Comparison of ENCODE assay signal across 13 cellular contexts in the genomic region with DNA sequence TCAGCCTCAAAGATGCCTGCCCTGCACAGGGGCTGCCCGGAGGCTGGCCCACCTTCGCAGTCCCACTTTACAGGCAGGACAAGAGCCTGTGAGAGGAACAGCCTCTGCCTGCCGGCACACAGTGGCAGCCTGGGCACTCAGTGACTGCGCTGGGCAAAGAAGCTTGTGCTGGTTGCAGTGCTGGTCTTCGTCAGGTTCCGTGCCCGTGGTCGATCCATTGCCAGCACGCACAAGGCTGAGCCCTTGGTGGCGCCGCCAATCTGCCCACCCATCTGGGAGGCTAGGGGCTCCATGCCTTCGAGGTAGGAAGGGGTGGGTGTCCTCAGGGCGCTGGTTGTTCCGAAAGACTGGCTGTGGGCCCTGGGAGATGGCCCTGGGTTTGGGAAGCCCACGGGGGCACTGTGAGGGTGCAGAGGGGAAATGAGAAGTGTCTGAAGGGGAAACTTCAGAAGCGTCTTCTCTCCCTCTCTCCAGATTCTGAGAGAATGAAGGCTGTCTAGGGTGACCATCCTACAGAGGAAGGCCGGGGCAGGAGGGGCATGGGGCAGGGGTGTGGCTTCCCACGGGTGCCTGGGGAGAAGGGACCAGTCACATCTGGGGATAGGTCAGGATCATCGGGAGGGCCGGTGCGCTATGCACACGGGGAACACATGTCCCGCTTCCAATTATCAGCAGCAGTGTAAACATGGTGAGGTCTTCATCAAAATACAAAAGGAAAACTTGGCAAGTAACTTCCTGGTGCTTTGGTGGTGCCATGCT. TPM values are rescaled to one million over a fixed set of nuclear protein-coding genes. Genes with fewer than 3 reads are reported as not detected.
DNase-seq lines count a peak whose midpoint lies in the region; ATAC-seq and TF ChIP-seq lines count a peak whose summit lies in the region.
"Had no signal": no experiment of that assay in that cellular context is flagged by ENCODE, and none has a peak within 500 bp of the region (broad histone marks: within the 10 kb centered on the region; RNA-seq: fewer than 3 reads in every experiment).

No MANE protein-coding gene starts in this region.

- H3K9me3 Mint-ChIP-seq in activated naive CD4-positive, alpha-beta T cell treated with anti-CD3 and anti-CD28 coated beads, Interleukin-2, amount 10 ng/mL, durations not matched to agents 7 days and 5 days: no peaks in the 10 kb centered on the region

- TF ChIP-seq CTCF in coronary artery (IDR thresholded peaks at IDR 0.05) (no peak), upper lobe of left lung (IDR thresholded peaks at IDR 0.05) (no peak)

- H3K36me3 ChIP-seq in neuronal stem cell (replicated peaks in 1 of 2; ENCODE audit: control insufficient read depth in 2 of 2, insufficient read depth in 2 of 2, low read length in 2 of 2) (no peaks in the 10 kb centered on the region), upper lobe of left lung (no peaks in the 10 kb centered on the region)
- H3K36me3 ChIP-seq: HAP-1 had no signal

- H3K18ac ChIP-seq in neuronal stem cell (ENCODE audit: low read length): peak overlapping the region; percentile 89

- CTCF ChIA-PET in activated naive CD4-positive, alpha-beta T cell treated with anti-CD3 and anti-CD28 coated beads, Interleukin-2, amount 10 ng/mL, durations not matched to agents 7 days and 5 days (lab: Charles Lee): no interaction called here

- H2BK5ac ChIP-seq in neuronal stem cell (ENCODE audit: low read length): peak overlapping the region; percentile 79

- ATAC-seq in upper lobe of left lung (ENCODE audit: low FRiP score in 2 of 2): no peak

- peak overlapping the region; percentile 68 for H2BK15ac ChIP-seq in neuronal stem cell (ENCODE audit: low read length)

- peaks cover 5% of the 10 kb centered on the region for H3K4me1 Mint-ChIP-seq in activated naive CD4-positive, alpha-beta T cell treated with anti-CD3 and anti-CD28 coated beads, Interleukin-2, amount 10 ng/mL, durations not matched to agents 7 days and 5 days

- H3K27me3 ChIP-seq in neuronal stem cell (ENCODE audit: control insufficient read depth in 3 of 3, insufficient read depth in 3 of 3, low read depth in 1 of 3, low read length in 3 of 3): peaks cover 0 to 4% (median 0%) of the 10 kb centered on the region in 3 experiments
- no peaks in the 10 kb centered on the region for H3K27me3 ChIP-seq in upper lobe of left lung

- no peaks in the 10 kb centered on the region for H3K36me3 Mint-ChIP-seq in activated naive CD4-positive, alpha-beta T cell treated with anti-CD3 and anti-CD28 coated beads, Interleukin-2, amount 10 ng/mL, durations not matched to agents 7 days and 5 days

- H3K23ac ChIP-seq in neuronal stem cell (ENCODE audit: low read depth, low read length, poor library complexity): peak overlapping the region; percentile 34

- no CpG with 5 or more reads among the region's 23 CpGs for WGBS in neuronal stem cell (ENCODE audit: extremely low coverage in 2 of 2, insufficient read length in 2 of 2, insufficient replicate concordance in 1 of 2), 2 donors
- WGBS in upper lobe of left lung, 2 donors: 93 to 98% methylated on average over 20 to 21 of the region's 23 CpGs

- H2BK12ac ChIP-seq in neuronal stem cell (ENCODE audit: low read length): peak overlapping the region; percentile 99

- TF ChIP-seq EP300 in upper lobe of left lung (IDR thresholded peaks at IDR 0.05): no peak

- peak overlapping the region; percentile 67 for H2BK120ac ChIP-seq in neuronal stem cell (ENCODE audit: low read depth, low read length)

- H3K4me1 ChIP-seq in neuronal stem cell (ENCODE audit: control insufficient read depth in 2 of 2, insufficient read depth in 1 of 2, low read depth in 1 of 2, low read length in 2 of 2) (peaks cover 35 to 44% of the 10 kb centered on the region in 2 donors), upper lobe of left lung (peaks cover 9 to 22% (median 19%) of the 10 kb centered on the region in 4 donors)
- H3K4me1 ChIP-seq: HAP-1 had no signal

- peak overlapping the region; percentile 15 for H4K91ac ChIP-seq in neuronal stem cell (ENCODE audit: low read depth, low read length, poor library complexity)

- H2AK5ac ChIP-seq in neuronal stem cell (ENCODE audit: low read depth, low read length): peak overlapping the region; percentile 94

- H3K27ac ChIP-seq in coronary artery (no peak overlapping the region), neuronal stem cell (replicated peaks; ENCODE audit: low read length) (no peak overlapping the region), upper lobe of left lung (peak overlapping the region in 1 of 4 donors; percentile 54)

- H3K4ac ChIP-seq in neuronal stem cell (ENCODE audit: low read length): peak overlapping the region; percentile 87

- TF ChIP-seq POLR2A in upper lobe of left lung (IDR thresholded peaks at IDR 0.05): no peak

- H3K9me3 ChIP-seq in neuronal stem cell (replicated peaks in 1 of 2; ENCODE audit: control insufficient read depth in 2 of 2, insufficient read depth in 1 of 2, low read depth in 1 of 2, low read length in 2 of 2): no peaks in the 10 kb centered on the region
- no peaks in the 10 kb centered on the region for H3K9me3 ChIP-seq in upper lobe of left lung
- H3K9me3 ChIP-seq: HAP-1 had no signal

- no peaks in the 10 kb centered on the region for H3K79me1 ChIP-seq in neuronal stem cell (ENCODE audit: low read depth, low read length)

- peaks cover 20% of the 10 kb centered on the region for H3K27me3 Mint-ChIP-seq in activated naive CD4-positive, alpha-beta T cell treated with anti-CD3 and anti-CD28 coated beads, Interleukin-2, amount 10 ng/mL, durations not matched to agents 7 days and 5 days

- H3K9ac ChIP-seq in neuronal stem cell (ENCODE audit: low read depth, low read length, poor library complexity): no peak overlapping the region

- H3K4me3 ChIP-seq in coronary artery (no peak overlapping the region), neuronal stem cell (ENCODE audit: low read length in 2 of 2) (no peak overlapping the region), upper lobe of left lung (no peak overlapping the region)
- H3K4me3 ChIP-seq: HAP-1 had no signal

- no peak overlapping the region for H4K8ac ChIP-seq in neuronal stem cell (ENCODE audit: low read depth, low read length)

- no peak overlapping the region for H2AFZ ChIP-seq in neuronal stem cell (ENCODE audit: low read length)

- no peak overlapping the region for H3K4me2 ChIP-seq in neuronal stem cell (ENCODE audit: insufficient read depth, low read length, poor library complexity, severe bottlenecking)

- peak overlapping the region; percentile 76 for H3K14ac ChIP-seq in neuronal stem cell (ENCODE audit: low read length)

- no peak overlapping the region for H3K27ac Mint-ChIP-seq in activated naive CD4-positive, alpha-beta T cell treated with anti-CD3 and anti-CD28 coated beads, Interleukin-2, amount 10 ng/mL, durations not matched to agents 7 days and 5 days

- DNase-seq in activated naive CD4-positive, alpha-beta T cell treated with anti-CD3 and anti-CD28 coated beads, Interleukin-2, amount 10 ng/mL, durations not matched to agents 7 days and 5 days: peak; percentile 12
- DNase-seq in activated naive CD4-positive, alpha-beta T cell (lab: John Stamatoyannopoulos, UW): no peak
- DNase-seq in coronary artery (ENCODE audit: low spot score): peak; percentile 68
- DNase-seq in neuronal stem cell (ENCODE audit: low spot score): no peak
- DNase-seq in upper lobe of left lung: peak; percentile 19 to 68
- DNase-seq in NCI-H2081 treated with DMSO at 0.1 percent for 48 hours (lab: John Stamatoyannopoulos, UW): no peak
- DNase-seq in NCI-H82 treated with DMSO at 0.1 percent for 48 hours (lab: John Stamatoyannopoulos, UW; ENCODE audit: unreplicated experiment): no peak
- DNase-seq in DMS 273 treated with DMSO at 0.1 percent for 48 hours (lab: John Stamatoyannopoulos, UW): no peak
- DNase-seq: C1 segment of cervical spinal cord, NCI-H146, NCI-H2227 treated with DMSO at 0.1 percent for 48 hours, NCI-H526 treated with DMSO at 0.1 percent for 48 hours had no signal

- H3K4me3 Mint-ChIP-seq in activated naive CD4-positive, alpha-beta T cell treated with anti-CD3 and anti-CD28 coated beads, Interleukin-2, amount 10 ng/mL, durations not matched to agents 7 days and 5 days: no peak overlapping the region

RNA-seq across cellular contexts. Expression of gene HS6ST1, which starts 49.1 kb away (rescaled TPM):
- polyA plus RNA-seq in neuronal stem cell (2013, experiment 1 of 2): 32.8 TPM
- polyA plus RNA-seq in neuronal stem cell (2013, experiment 2 of 2): 32.8 TPM
- total RNA-seq in upper lobe of left lung: 10 to 100 TPM; 24.0 to 96.8 (median 37.0) TPM

Comparison
In these comparisons a context has a peak if more than half of its experiments do, and no peak if none do; other contexts are left out.
1. DNase-seq: peak in activated naive CD4-positive, alpha-beta T cell treated with anti-CD3 and anti-CD28 coated beads, Interleukin-2, amount 10 ng/mL, durations not matched to agents 7 days and 5 days (single experiment), coronary artery (single experiment) and upper lobe of left lung (2 of 2); none in activated naive CD4-positive, alpha-beta T cell (0 of 4), neuronal stem cell (single experiment), NCI-H2081 treated with DMSO at 0.1 percent for 48 hours (single experiment), NCI-H82 treated with DMSO at 0.1 percent for 48 hours (single experiment) and DMS 273 treated with DMSO at 0.1 percent for 48 hours (single experiment).